In genomic region chr5:72110401-72111013, GRCh38 we compare ENCODE assay signal across 1 cellular context.
TF ChIP-seq lines count a peak whose summit lies in the region.

No MANE protein-coding gene starts in this region.

TF ChIP-seq in GM23338, 12 proteins besides CTCF, POLR2A, EP300 and RAD21 (continued from another document):
- TF ChIP-seq ZNF462 (CRISPR knock-in tag; IDR thresholded peaks at IDR 0.05) (no peak), EZH2phosphoT487 (IDR thresholded peaks at IDR 0.05; ENCODE audit: unreplicated experiment) (no peak)
